Comparison of ENCODE assay signal across 15 cellular contexts in genomic region chr9:94586316-94586715, GRCh38. TPM values are rescaled to one million over a fixed set of nuclear protein-coding genes. Genes with fewer than 3 reads are reported as not detected.
DNase-seq lines count a peak whose midpoint lies in the region; ATAC-seq, FAIRE-seq and TF ChIP-seq lines count a peak whose summit lies in the region.
"Had no signal": no experiment of that assay in that cellular context is flagged by ENCODE, and none has a peak within 500 bp of the region (broad histone marks: within the 10 kb centered on the region; RNA-seq: fewer than 3 reads in every experiment).

No MANE protein-coding gene starts in this region.

- no peak for TF ChIP-seq EP300 in sigmoid colon (IDR thresholded peaks at IDR 0.05)

- H3K27me3 Mint-ChIP-seq in astrocyte (ENCODE audit: low read depth, unreplicated experiment): peaks cover 17% of the 10 kb centered on the region

- H3K4me3 Mint-ChIP-seq in astrocyte (ENCODE audit: unreplicated experiment): no peak overlapping the region

- H3K27ac ChIP-seq in astrocyte (ENCODE audit: low read depth, low read length) (no peak overlapping the region), sigmoid colon (no peak overlapping the region)
- H3K27ac ChIP-seq: cardiac muscle cell had no signal

- no peaks in the 10 kb centered on the region for H3K79me2 ChIP-seq in astrocyte (ENCODE audit: insufficient read depth, low read length)

- peaks cover 13% of the 10 kb centered on the region for H3K4me1 Mint-ChIP-seq in astrocyte (ENCODE audit: low read depth, unreplicated experiment)

- intact Hi-C loops in mucosa of descending colon (cut with DNase I, micrococcal nuclease): no loop called here
- intact Hi-C loops in sigmoid colon (cut with DNase I): no loop called here

- no peak overlapping the region for H3K27ac Mint-ChIP-seq in astrocyte (ENCODE audit: unreplicated experiment)
- H3K27ac Mint-ChIP-seq: activated naive CD4-positive, alpha-beta T cell treated with anti-CD3 and anti-CD28 coated beads, Interleukin-2, amount 50 U/mL, for 72 hours had no signal

- H3K4me2 ChIP-seq in astrocyte (ENCODE audit: low read length): peak overlapping the region; percentile 50

- H3K4me1 ChIP-seq in astrocyte (ENCODE audit: insufficient read depth, low read length): no peaks in the 10 kb centered on the region
- H3K4me1 ChIP-seq in mucosa of descending colon (ENCODE audit: low read depth): no peaks in the 10 kb centered on the region
- no peaks in the 10 kb centered on the region for H3K4me1 ChIP-seq in sigmoid colon

- H2AFZ ChIP-seq in astrocyte (ENCODE audit: low read depth, low read length): no peak overlapping the region
- H2AFZ ChIP-seq: parathyroid adenoma had no signal

- WGBS in sigmoid colon, 2 donors: 71 to 74% methylated on average over 4 of the region's 4 CpGs

- DNase-seq in GM12865 (ENCODE audit: low read depth): peak; percentile 11
- DNase-seq in M059J (ENCODE audit: low read depth): peak; percentile 21
- DNase-seq in astrocyte (ENCODE audit: low read depth): no peak
- no peak for DNase-seq in mucosa of descending colon
- no peak for DNase-seq in NCI-H1092 treated with DMSO at 0.1 percent for 48 hours (lab: John Stamatoyannopoulos, UW)
- no peak for DNase-seq in sigmoid colon
- no peak for DNase-seq in NCI-H2196 treated with DMSO at 0.1 percent for 48 hours (lab: John Stamatoyannopoulos, UW; ENCODE audit: unreplicated experiment)
- DNase-seq: activated CD8-positive, alpha-beta memory T cell treated with anti-CD3 and anti-CD28 coated beads, Interleukin-2, amount 50 U/mL, for 48 hours; CD4-positive, alpha-beta memory T cell; Kasumi-1; NCI-H2081 treated with DMSO at 0.1 percent for 48 hours; stimulated activated CD4-positive, alpha-beta T cell treated with anti-CD3 and anti-CD28 coated beads, Interleukin-15, amount 100 ng/mL, for 24 hours had no signal

- H3K36me3 ChIP-seq in astrocyte (ENCODE audit: insufficient read depth, low read length) (no peaks in the 10 kb centered on the region), mucosa of descending colon (ENCODE audit: low read depth) (no peaks in the 10 kb centered on the region), sigmoid colon (no peaks in the 10 kb centered on the region)
- H3K36me3 ChIP-seq: cardiac muscle cell had no signal

- H3K4me3 ChIP-seq in GM12865 (ENCODE audit: low read depth, low read length) (no peak overlapping the region), astrocyte (ENCODE audit: insufficient read depth, low read depth, low read length) (no peak overlapping the region), mucosa of descending colon (no peak overlapping the region), sigmoid colon (no peak overlapping the region)
- H3K4me3 ChIP-seq: cardiac muscle cell had no signal

- peaks cover 2% of the 10 kb centered on the region for H3K9me3 Mint-ChIP-seq in astrocyte (ENCODE audit: unreplicated experiment)
- H3K9me3 Mint-ChIP-seq: activated naive CD4-positive, alpha-beta T cell treated with anti-CD3 and anti-CD28 coated beads, Interleukin-2, amount 50 U/mL, for 72 hours; CD4-positive, alpha-beta memory T cell had no signal

- no peaks in the 10 kb centered on the region for H4K20me1 ChIP-seq in astrocyte (ENCODE audit: insufficient read depth, low read length)

- no peak for FAIRE-seq in astrocyte (lab: Jason Lieb, UNC)

- no peaks in the 10 kb centered on the region for H3K27me3 ChIP-seq in astrocyte (ENCODE audit: insufficient read depth, low read length)
- no peaks in the 10 kb centered on the region for H3K27me3 ChIP-seq in sigmoid colon
- H3K27me3 ChIP-seq: cardiac muscle cell had no signal

- peak; percentile 47 for ATAC-seq in mucosa of descending colon
- ATAC-seq: activated naive CD4-positive, alpha-beta T cell treated with anti-CD3 and anti-CD28 coated beads, Interleukin-2, amount 50 U/mL, for 72 hours had no signal

- no peak for TF ChIP-seq POLR2A in sigmoid colon (IDR thresholded peaks at IDR 0.05)

- H3K9me3 ChIP-seq in astrocyte (ENCODE audit: insufficient read depth, low read depth, low read length): no peaks in the 10 kb centered on the region
- no peaks in the 10 kb centered on the region for H3K9me3 ChIP-seq in mucosa of descending colon
- no peaks in the 10 kb centered on the region for H3K9me3 ChIP-seq in sigmoid colon

- H3K9ac ChIP-seq in astrocyte (ENCODE audit: low read length): no peak overlapping the region
- H3K9ac ChIP-seq: parathyroid adenoma had no signal

- no peak for TF ChIP-seq CTCF in GM12865 (IDR thresholded peaks at IDR 0.05; ENCODE audit: insufficient read depth, low read depth, low read length, missing control alignments)
- TF ChIP-seq CTCF in astrocyte (IDR thresholded peaks at IDR 0.05; ENCODE audit: insufficient read depth, low read depth, low read length): no peak
- no peak for TF ChIP-seq CTCF in mucosa of descending colon (IDR thresholded peaks at IDR 0.05)
- TF ChIP-seq CTCF in sigmoid colon (IDR thresholded peaks at IDR 0.05): no peak

- H3K36me3 Mint-ChIP-seq in astrocyte (ENCODE audit: low read depth, unreplicated experiment): peaks cover 2% of the 10 kb centered on the region
- H3K36me3 Mint-ChIP-seq: activated naive CD4-positive, alpha-beta T cell treated with anti-CD3 and anti-CD28 coated beads, Interleukin-2, amount 50 U/mL, for 72 hours; CD4-positive, alpha-beta memory T cell had no signal

RNA-seq across cellular contexts. Expression of gene FBP2, which starts 7.3 kb away (rescaled TPM):
- not detected in 2 replicates for total RNA-seq in M059J (2014; rRNA removed; shearing (Covaris generic))
- total RNA-seq in astrocyte (not detected in 2 replicates), mucosa of descending colon (not detected), sigmoid colon (not detected)
- polyA plus RNA-seq in sigmoid colon: under 1 TPM in 1 of 3 donors, not detected in 2; 0.04 TPM
- total RNA-seq: activated naive CD4-positive, alpha-beta T cell treated with anti-CD3 and anti-CD28 coated beads, Interleukin-2, amount 50 U/mL, for 72 hours; cardiac muscle cell; CD4-positive, alpha-beta memory T cell had no signal
- polyA plus RNA-seq: CD4-positive, alpha-beta memory T cell had no signal

RNA-seq across cellular contexts. Expression of gene PCAT7, which starts 31.4 kb away (rescaled TPM):
- total RNA-seq in M059J (2014; rRNA removed; shearing (Covaris generic)): 0.02 and 1.2 TPM in 2 replicates
- total RNA-seq in astrocyte (3.9 and 5.2 TPM in 2 replicates), mucosa of descending colon (1 to 10 TPM in 2 of 3 donors, under 1 TPM in 1; 0.60 to 2.2 (median 1.2) TPM), sigmoid colon (not detected)
- polyA plus RNA-seq in sigmoid colon: 1 to 10 TPM in 1 of 3 donors, under 1 TPM in 1, not detected in 1; 0.31 to 1.8 TPM
- total RNA-seq: activated naive CD4-positive, alpha-beta T cell treated with anti-CD3 and anti-CD28 coated beads, Interleukin-2, amount 50 U/mL, for 72 hours; CD4-positive, alpha-beta memory T cell had no signal
- polyA plus RNA-seq: CD4-positive, alpha-beta memory T cell had no signal

RNA-seq across cellular contexts. Expression of gene FBP1, which starts 53.0 kb away (rescaled TPM):
- 0.52 TPM in 1 of 2 replicates, not detected in the other for total RNA-seq in M059J (2014; rRNA removed; shearing (Covaris generic))
- total RNA-seq in astrocyte: 0.25 TPM in 1 of 2 replicates, not detected in the other
- 10 to 100 TPM; 17.6 to 52.4 (median 48.6) TPM for total RNA-seq in mucosa of descending colon
- 1 to 10 TPM; 2.2 to 8.2 (median 6.3) TPM for total RNA-seq in sigmoid colon
- polyA plus RNA-seq in sigmoid colon: 10 to 100 TPM; 32.2 to 48.8 (median 39.6) TPM

Comparison
In these comparisons a context has a peak if more than half of its experiments do, and no peak if none do; other contexts are left out.
1. DNase-seq: peak in GM12865 (single experiment) and M059J (single experiment); none in astrocyte (single experiment), mucosa of descending colon (0 of 3), NCI-H1092 treated with DMSO at 0.1 percent for 48 hours (single experiment), sigmoid colon (single experiment) and NCI-H2196 treated with DMSO at 0.1 percent for 48 hours (single experiment).